Comparison of ENCODE assay signal across 8 cellular contexts in genomic region chr22:45208993-45209838, GRCh38.
DNase-seq lines count a peak whose midpoint lies in the region; ATAC-seq and TF ChIP-seq lines count a peak whose summit lies in the region.

No MANE protein-coding gene starts in this region.

- TF ChIP-seq CTCF in GM12865 (IDR thresholded peaks at IDR 0.05; ENCODE audit: insufficient read depth, low read depth, low read length, missing control alignments) = peak; percentile 68

- DNase-seq in GM12865 (ENCODE audit: low read depth) (no peak), NCI-H524 (lab: John Stamatoyannopoulos, UW) (peak; percentile 63 to 82), iPS-NIHi7 (ENCODE audit: extremely low spot score) (peak; percentile 69), UCSD-AML1 (lab: John Stamatoyannopoulos, UW; ENCODE audit: unreplicated experiment) (no peak)
- DNase-seq in stimulated activated CD4-positive, alpha-beta T cell treated with anti-CD3 and anti-CD28 coated beads, Interleukin-4, amount 100 ng/mL, for 48 hours (ENCODE audit: low read depth in 2 of 2) = peak; percentile 12 to 36

- H3K27ac ChIP-seq in angular gyrus (ENCODE audit: low read depth, low read length) = peak overlapping the region; percentile 98

- ATAC-seq in HG02970 (IDR thresholded peaks at IDR 0.05; ENCODE audit: low FRiP score, unreplicated experiment) = no peak
- no peak for ATAC-seq in HG02852 (IDR thresholded peaks at IDR 0.05; ENCODE audit: unreplicated experiment)

- no peak overlapping the region for H3K4me3 ChIP-seq in GM12865 (ENCODE audit: low read depth, low read length)

Comparison
In these comparisons a context has a peak if more than half of its experiments do, and no peak if none do; other contexts are left out.
1. DNase-seq: peak in NCI-H524 (2 of 2), iPS-NIHi7 (single experiment) and stimulated activated CD4-positive, alpha-beta T cell treated with anti-CD3 and anti-CD28 coated beads, Interleukin-4, amount 100 ng/mL, for 48 hours (2 of 2); none in GM12865 (single experiment) and UCSD-AML1 (single experiment).